18 cellular contexts compared by ENCODE assay signal in the genomic region with DNA sequence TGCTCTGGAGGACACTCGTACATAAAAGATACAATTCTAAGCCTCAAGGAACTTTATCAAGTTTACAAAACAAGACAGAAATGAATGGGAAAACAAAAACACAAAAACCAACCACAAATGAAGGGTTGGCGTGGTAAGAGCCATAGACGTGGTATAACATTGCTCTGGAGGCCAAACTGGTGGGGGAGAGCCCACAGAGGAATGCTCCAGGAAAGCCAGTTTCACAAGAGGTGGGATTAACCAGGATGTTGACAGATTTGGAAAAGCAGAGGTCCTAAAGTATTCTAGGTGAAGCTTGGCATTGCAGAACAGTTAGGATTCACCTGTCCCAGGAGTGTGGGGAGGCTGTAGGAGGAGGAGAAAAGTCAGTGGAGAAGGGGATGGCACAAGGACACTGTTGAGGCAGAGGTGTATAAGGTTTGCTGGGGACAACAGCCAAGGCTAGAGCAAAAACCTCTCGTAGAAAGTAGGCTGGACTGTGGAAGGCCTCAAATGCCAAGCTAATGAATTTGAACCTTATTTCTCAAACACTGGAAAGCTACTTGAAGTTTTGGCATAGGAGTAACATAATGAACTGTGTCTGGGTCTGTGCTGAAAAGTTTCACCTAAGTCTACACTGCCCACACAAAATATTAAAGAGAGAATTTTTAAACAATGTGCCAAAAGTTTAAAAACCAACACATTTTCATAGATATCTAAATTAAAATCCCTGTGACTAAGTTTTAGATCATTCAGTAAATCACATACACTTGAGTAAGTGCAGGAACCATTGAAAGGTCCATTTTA.
DNase-seq lines count a peak whose midpoint lies in the region; ATAC-seq, FAIRE-seq and TF ChIP-seq lines count a peak whose summit lies in the region.
"Had no signal": no experiment of that assay in that cellular context is flagged by ENCODE, and none has a peak within 500 bp of the region (broad histone marks: within the 10 kb centered on the region; RNA-seq: fewer than 3 reads in every experiment).

No MANE protein-coding gene starts in this region.

- DNase-seq in GM18507 (ENCODE audit: extremely low spot score, insufficient read length, low read depth), result no peak
- no peak for DNase-seq in adipocyte (ENCODE audit: low read depth)
- no peak for DNase-seq in lower lobe of right lung
- no peak for DNase-seq in suprapubic skin (ENCODE audit: low spot score in 2 of 2)
- no peak for DNase-seq in NCI-H128 (lab: John Stamatoyannopoulos, UW; ENCODE audit: unreplicated experiment)
- DNase-seq in COLO829 (ENCODE audit: low spot score), result no peak
- DNase-seq: activated CD4-positive, alpha-beta T cell treated with anti-CD3 and anti-CD28 coated beads for 36 hours; cerebellar nuclear complex; DND-41; HFFc6; naive thymus-derived CD4-positive, alpha-beta T cell; NCI-H187; NCI-H526; small intestine had no signal

- peaks cover 98% of the 10 kb centered on the region for H3K4me1 ChIP-seq in adipocyte (ENCODE audit: control insufficient read depth, insufficient read depth, low read length)
- peaks cover 89% of the 10 kb centered on the region for H3K4me1 ChIP-seq in lower lobe of right lung
- H3K4me1 ChIP-seq in suprapubic skin, result peaks cover 86% of the 10 kb centered on the region
- H3K4me1 ChIP-seq: BLaER1 had no signal

- intact Hi-C loops in lower lobe of right lung (cut with DNase I), result no loop called here

- H3K9me3 ChIP-seq in adipocyte (ENCODE audit: control insufficient read depth, low read length) (no peaks in the 10 kb centered on the region), lower lobe of right lung (no peaks in the 10 kb centered on the region), suprapubic skin (no peaks in the 10 kb centered on the region)
- H3K9me3 ChIP-seq: BLaER1 had no signal

- peak; percentile 53 for FAIRE-seq in GM18507 (lab: Jason Lieb, UNC)
- FAIRE-seq: small intestine had no signal

- no peaks in the 10 kb centered on the region for H3K27me3 ChIP-seq in adipocyte (replicated peaks; ENCODE audit: control insufficient read depth, insufficient read depth, low read length)
- H3K27me3 ChIP-seq in lower lobe of right lung (ENCODE audit: low read depth), result no peaks in the 10 kb centered on the region
- no peaks in the 10 kb centered on the region for H3K27me3 ChIP-seq in suprapubic skin
- H3K27me3 ChIP-seq: BLaER1 had no signal

- H3K27ac ChIP-seq in lower lobe of right lung (peak overlapping the region; percentile 27), suprapubic skin (peak overlapping the region; percentile 45)
- H3K27ac ChIP-seq: BLaER1, RWPE1 had no signal

- no peak for TF ChIP-seq POLR2A in suprapubic skin (IDR thresholded peaks at IDR 0.05)

- 75% methylated on average over 4 of the region's 4 CpGs for WGBS in suprapubic skin

- ATAC-seq in lower lobe of right lung, result no peak
- no peak for ATAC-seq in GM19463 (IDR thresholded peaks at IDR 0.05; ENCODE audit: unreplicated experiment)
- no peak for ATAC-seq in GM18858 (IDR thresholded peaks at IDR 0.05; ENCODE audit: unreplicated experiment)
- ATAC-seq: activated CD4-positive, alpha-beta T cell treated with anti-CD3 and anti-CD28 coated beads for 36 hours had no signal

- peak overlapping the region; percentile 52 for H3K9ac ChIP-seq in adipocyte (ENCODE audit: low read length)
- H3K9ac ChIP-seq: BLaER1 had no signal

- no peak for TF ChIP-seq EP300 in suprapubic skin (IDR thresholded peaks at IDR 0.05)

- H3K36me3 ChIP-seq in adipocyte (ENCODE audit: control insufficient read depth, insufficient read depth, low read length, severe bottlenecking), result no peaks in the 10 kb centered on the region
- H3K36me3 ChIP-seq in lower lobe of right lung, result no peaks in the 10 kb centered on the region
- no peaks in the 10 kb centered on the region for H3K36me3 ChIP-seq in suprapubic skin
- H3K36me3 ChIP-seq: BLaER1 had no signal

- TF ChIP-seq CTCF in lower lobe of right lung (IDR thresholded peaks at IDR 0.05) (no peak), suprapubic skin (IDR thresholded peaks at IDR 0.05) (no peak)

- no peak overlapping the region for H3K4me3 ChIP-seq in adipocyte (ENCODE audit: low read length)
- H3K4me3 ChIP-seq in lower lobe of right lung, result no peak overlapping the region
- H3K4me3 ChIP-seq in suprapubic skin, result no peak overlapping the region
- H3K4me3 ChIP-seq: BLaER1 had no signal
